Comparison of ENCODE assay signal across 8 cellular contexts in genomic region chr6:90294614-90294988, GRCh38. TPM values are rescaled to one million over a fixed set of nuclear protein-coding genes. Genes with fewer than 3 reads are reported as not detected.
A peak's percentile ranks its signal among the peaks of the same experiment; 100 is the strongest.
DNase-seq lines count a peak whose midpoint lies in the region; ATAC-seq and TF ChIP-seq lines count a peak whose summit lies in the region.

No MANE protein-coding gene starts in this region.

- H3K4me1 Mint-ChIP-seq in CD14-positive monocyte: peaks cover 14% of the 10 kb centered on the region

- peak overlapping the region; percentile 78 for H3K4me2 ChIP-seq in PC-9

- H3K79me2 ChIP-seq in PC-9 (ENCODE audit: low read depth): no peaks in the 10 kb centered on the region

- H3K4me3 ChIP-seq in PC-9: peak overlapping the region; percentile 57; the same call in 1 of the 2 replicates
- peak overlapping the region; percentile 62 to 75 for H3K4me3 ChIP-seq in muscle layer of duodenum (ENCODE audit: low read depth in 1 of 2, low read length in 2 of 2)
- H3K4me3 ChIP-seq in vagina: peak overlapping the region; percentile 84 to 95

- no peaks in the 10 kb centered on the region for H4K20me1 ChIP-seq in PC-9 (ENCODE audit: insufficient read depth)

- H3K4me3 Mint-ChIP-seq in CD14-positive monocyte: peak overlapping the region; percentile 77 to 89

- no peaks in the 10 kb centered on the region for H3K9me2 ChIP-seq in PC-9 (ENCODE audit: insufficient read depth)

- H3K36me3 ChIP-seq in PC-9 (ENCODE audit: low read depth) (no peaks in the 10 kb centered on the region), muscle layer of duodenum (ENCODE audit: control insufficient read depth in 1 of 2, insufficient read depth in 2 of 2, low read length in 2 of 2) (no peaks in the 10 kb centered on the region), vagina (no peaks in the 10 kb centered on the region)

- ATAC-seq in sciatic nerve (no peak), GM18909 (IDR thresholded peaks at IDR 0.05; ENCODE audit: poor library complexity, unreplicated experiment) (no peak), GM19463 (IDR thresholded peaks at IDR 0.05; ENCODE audit: unreplicated experiment) (no peak)

- peaks cover 0 to 6% (median 0%) of the 10 kb centered on the region in 7 donors for H3K9me3 Mint-ChIP-seq in CD14-positive monocyte

- H3K4me1 ChIP-seq in PC-9 (replicated peaks; ENCODE audit: insufficient read depth) (peaks cover 9% of the 10 kb centered on the region; the same call in 1 of the 2 replicates), muscle layer of duodenum (ENCODE audit: control insufficient read depth in 1 of 2, insufficient read depth in 2 of 2, low read length in 2 of 2) (peaks cover 0 to 12% of the 10 kb centered on the region in 2 donors), vagina (peaks cover 17% of the 10 kb centered on the region)

- no peak overlapping the region for H3K27ac ChIP-seq in PC-9
- no peak overlapping the region for H3K27ac ChIP-seq in muscle layer of duodenum (ENCODE audit: low read length)
- H3K27ac ChIP-seq in vagina: peak overlapping the region; percentile 91

- no peak overlapping the region for H3K27ac Mint-ChIP-seq in CD14-positive monocyte

- H3K9me3 ChIP-seq in PC-9 (ENCODE audit: insufficient read depth, low read depth): no peaks in the 10 kb centered on the region
- H3K9me3 ChIP-seq in muscle layer of duodenum (ENCODE audit: control insufficient read depth in 1 of 2, low read length in 2 of 2): no peaks in the 10 kb centered on the region
- H3K9me3 ChIP-seq in vagina: no peaks in the 10 kb centered on the region

- H3K27me3 Mint-ChIP-seq in CD14-positive monocyte (ENCODE audit: low read depth in 3 of 3): peaks cover 45 to 58% (median 57%) of the 10 kb centered on the region in 3 donors

- TF ChIP-seq POLR2A in vagina (IDR thresholded peaks at IDR 0.05): no peak

- peaks cover 0 to 5% of the 10 kb centered on the region in 2 donors for H3K36me3 Mint-ChIP-seq in CD14-positive monocyte

- intact Hi-C loops in CD14-positive monocyte (cut with micrococcal nuclease) (loop anchor here (10.0 kb wide), 2 partner anchors 100 to 200 kb away; no protein-coding TSS in a partner anchor), PC-9 (cut with micrococcal nuclease; ENCODE audit: unreplicated experiment) (loop anchor here (10.0 kb wide), 1 partner anchor 200 kb away; no protein-coding TSS in a partner anchor), vagina (cut with DNase I) (loop anchor here (10.0 kb wide), 1 partner anchor 200 kb away; no protein-coding TSS in a partner anchor), sciatic nerve (cut with DNase I) (loop anchor here (10.0 kb wide), 2 partner anchors 200 to 320 kb away; no protein-coding TSS in a partner anchor)

- CTCF ChIA-PET in PC-9 (lab: Charles Lee): no interaction called here

- no peaks in the 10 kb centered on the region for H3F3A ChIP-seq in PC-9 (ENCODE audit: insufficient read depth, low read depth)

- POLR2A ChIA-PET in PC-9 (lab: Charles Lee; ENCODE audit: unreplicated experiment): no interaction called here

- TF ChIP-seq CTCF in CD14-positive monocyte (IDR thresholded peaks at IDR 0.05): no peak
- no peak for TF ChIP-seq CTCF in PC-9 (conservative IDR thresholded peaks at IDR 0.05)
- no peak for TF ChIP-seq CTCF in vagina (IDR thresholded peaks at IDR 0.05)

- BruUV-seq in PC-9 (replicated peaks; lab: Mats Ljungman, UMichigan): no TSS peak

- DNase-seq in CD14-positive monocyte (ENCODE audit: low spot score) (no peak), PC-9 (no peak), astrocyte of the hippocampus (ENCODE audit: low read depth, low spot score) (peak; percentile 61), vagina (ENCODE audit: extremely low spot score in 2 of 2) (no peak), sciatic nerve (ENCODE audit: low spot score) (no peak)

- H2AFZ ChIP-seq in PC-9: no peak overlapping the region

- H3K27me3 ChIP-seq in PC-9 (ENCODE audit: insufficient read depth, low read depth) (0 out of 2 replicates have a peak, but pooled peaks cover 5% of the 10 kb centered on the region), muscle layer of duodenum (ENCODE audit: low read depth, low read length) (peaks cover 9% of the 10 kb centered on the region), vagina (no peaks in the 10 kb centered on the region)

RNA-seq across cellular contexts. Expression of gene BACH2, which starts 2.0 kb away (rescaled TPM):
- polyA plus RNA-seq in CD14-positive monocyte: under 1 TPM; 0.04 to 0.09 TPM
- total RNA-seq in PC-9 (2021) (2.3 and 4.2 TPM in 2 replicates), vagina (6.4 TPM), sciatic nerve (25.3 TPM)
